In the genomic region with DNA sequence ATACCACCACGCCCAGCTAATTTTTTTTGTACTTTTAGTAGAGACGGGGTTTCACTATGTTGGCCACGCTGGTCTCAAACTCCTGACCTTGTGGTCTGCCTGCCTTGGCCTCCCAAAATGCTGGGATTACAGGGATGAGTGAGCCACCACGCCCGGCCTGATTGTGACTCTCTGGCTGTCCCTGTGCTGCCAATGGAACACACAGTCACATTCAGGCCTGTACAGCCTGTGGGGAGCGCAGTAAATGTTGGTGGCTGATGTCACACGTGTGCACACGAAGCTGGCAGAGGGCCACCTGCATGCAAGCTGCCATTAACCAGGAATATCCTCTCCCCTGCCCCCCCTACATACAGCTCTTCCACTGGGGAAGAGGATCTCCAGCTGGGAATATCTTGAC, we compare ENCODE assay signal across 17 cellular contexts. TPM values are rescaled to one million over a fixed set of nuclear protein-coding genes. Genes with fewer than 3 reads are reported as not detected.
A peak's percentile ranks its signal among the peaks of the same experiment; 100 is the strongest.
DNase-seq lines count a peak whose midpoint lies in the region; ATAC-seq and TF ChIP-seq lines count a peak whose summit lies in the region.
"Had no signal": no experiment of that assay in that cellular context is flagged by ENCODE, and none has a peak within 500 bp of the region (broad histone marks: within the 10 kb centered on the region; RNA-seq: fewer than 3 reads in every experiment).

No MANE protein-coding gene starts in this region.

- peaks cover 56% of the 10 kb centered on the region for H3K27me3 ChIP-seq in upper lobe of right lung

- no peak for ATAC-seq in WTC11
- ATAC-seq in upper lobe of right lung = no peak
- ATAC-seq in stimulated activated naive CD8-positive, alpha-beta T cell treated with anti-CD3 and anti-CD28 coated beads, Interleukin-15, amount 100 ng/mL, for 72 hours = no peak
- ATAC-seq in GM21619 (IDR thresholded peaks at IDR 0.05; ENCODE audit: unreplicated experiment) = no peak

- intact Hi-C loops in upper lobe of right lung (cut with DNase I) = no loop called here

- H3K4me1 ChIP-seq in upper lobe of right lung = peaks cover 22% of the 10 kb centered on the region

- no peak for DNase-seq in activated naive CD4-positive, alpha-beta T cell (lab: John Stamatoyannopoulos, UW)
- DNase-seq in WTC11 (ENCODE audit: low spot score) (no peak), mesenteric fat pad (ENCODE audit: low spot score) (peak; percentile 60), upper lobe of right lung (peak; percentile 46), epidermal melanocyte (ENCODE audit: insufficient read length, low spot score) (no peak)
- DNase-seq in stimulated activated naive CD8-positive, alpha-beta T cell treated with anti-CD3 and anti-CD28 coated beads, Interleukin-15, amount 100 ng/mL, for 72 hours = no peak
- DNase-seq: activated CD4-positive, alpha-beta T cell treated with anti-CD3 and anti-CD28 coated beads for 4 hours; activated CD8-positive, alpha-beta memory T cell treated with anti-CD3 and anti-CD28 coated beads, Interleukin-2, amount 50 U/mL, for 4 hours; activated gamma-delta T cell treated with Interleukin-2 at 50 U/mL for 16 hours; CD4-positive, alpha-beta T cell; DND-41; hippocampal formation; stimulated activated naive CD4-positive, alpha-beta T cell; transverse colon had no signal

- H3K9me3 Mint-ChIP-seq in activated naive CD4-positive, alpha-beta T cell treated with anti-CD3 and anti-CD28 coated beads, Interleukin-2, amount 50 U/mL, for 24 hours = no peaks in the 10 kb centered on the region
- no peaks in the 10 kb centered on the region for H3K9me3 Mint-ChIP-seq in WTC11
- no peaks in the 10 kb centered on the region for H3K9me3 Mint-ChIP-seq in stimulated activated naive CD8-positive, alpha-beta T cell treated with anti-CD3 and anti-CD28 coated beads, Interleukin-15, amount 100 ng/mL, for 72 hours
- H3K9me3 Mint-ChIP-seq: CD4-positive, alpha-beta T cell had no signal

- TF ChIP-seq CTCF in WTC11 (IDR thresholded peaks at IDR 0.05) (no peak), upper lobe of right lung (IDR thresholded peaks at IDR 0.05) (no peak)

- CTCF ChIA-PET in WTC11 (lab: Charles Lee) = no interaction called here

- peaks cover 6% of the 10 kb centered on the region for H3K4me1 Mint-ChIP-seq in activated naive CD4-positive, alpha-beta T cell treated with anti-CD3 and anti-CD28 coated beads, Interleukin-2, amount 50 U/mL, for 24 hours
- peaks cover 24% of the 10 kb centered on the region for H3K4me1 Mint-ChIP-seq in WTC11
- H3K4me1 Mint-ChIP-seq in stimulated activated naive CD8-positive, alpha-beta T cell treated with anti-CD3 and anti-CD28 coated beads, Interleukin-15, amount 100 ng/mL, for 72 hours = peaks cover 43% of the 10 kb centered on the region

- H3K27ac ChIP-seq in upper lobe of right lung = no peak overlapping the region
- H3K27ac ChIP-seq: ascending aorta, transverse colon had no signal

- peaks cover 2% of the 10 kb centered on the region for H3K36me3 Mint-ChIP-seq in activated naive CD4-positive, alpha-beta T cell treated with anti-CD3 and anti-CD28 coated beads, Interleukin-2, amount 50 U/mL, for 24 hours
- no peaks in the 10 kb centered on the region for H3K36me3 Mint-ChIP-seq in WTC11

- H3K27me3 Mint-ChIP-seq in activated naive CD4-positive, alpha-beta T cell treated with anti-CD3 and anti-CD28 coated beads, Interleukin-2, amount 50 U/mL, for 24 hours = peaks cover 41% of the 10 kb centered on the region
- peaks cover 56% of the 10 kb centered on the region for H3K27me3 Mint-ChIP-seq in WTC11 (ENCODE audit: low read depth)
- peaks cover 75% of the 10 kb centered on the region for H3K27me3 Mint-ChIP-seq in stimulated activated naive CD8-positive, alpha-beta T cell treated with anti-CD3 and anti-CD28 coated beads, Interleukin-15, amount 100 ng/mL, for 72 hours

- H3K4me3 ChIP-seq in upper lobe of right lung = no peak overlapping the region
- H3K4me3 ChIP-seq: transverse colon had no signal

- peak overlapping the region; percentile 6 for H3K4me3 Mint-ChIP-seq in activated naive CD4-positive, alpha-beta T cell treated with anti-CD3 and anti-CD28 coated beads, Interleukin-2, amount 50 U/mL, for 24 hours
- peak overlapping the region; percentile 45; the same call in 1 of the 2 replicates for H3K4me3 Mint-ChIP-seq in WTC11
- H3K4me3 Mint-ChIP-seq in stimulated activated naive CD8-positive, alpha-beta T cell treated with anti-CD3 and anti-CD28 coated beads, Interleukin-15, amount 100 ng/mL, for 72 hours = no peak overlapping the region
- H3K4me3 Mint-ChIP-seq: CD4-positive, alpha-beta T cell had no signal

- no peak overlapping the region for H3K27ac Mint-ChIP-seq in activated naive CD4-positive, alpha-beta T cell treated with anti-CD3 and anti-CD28 coated beads, Interleukin-2, amount 50 U/mL, for 24 hours
- no peak overlapping the region for H3K27ac Mint-ChIP-seq in WTC11
- no peak overlapping the region for H3K27ac Mint-ChIP-seq in stimulated activated naive CD8-positive, alpha-beta T cell treated with anti-CD3 and anti-CD28 coated beads, Interleukin-15, amount 100 ng/mL, for 72 hours
- H3K27ac Mint-ChIP-seq: CD4-positive, alpha-beta T cell had no signal

- H3K36me3 ChIP-seq in upper lobe of right lung = no peaks in the 10 kb centered on the region
- H3K36me3 ChIP-seq: ascending aorta, transverse colon had no signal

- no peaks in the 10 kb centered on the region for H3K9me3 ChIP-seq in upper lobe of right lung
- H3K9me3 ChIP-seq: ascending aorta, transverse colon had no signal

- POLR2A ChIA-PET in WTC11 (lab: Charles Lee) = no interaction called here

TF ChIP-seq in WTC11, 78 proteins besides CTCF, POLR2A, EP300 and RAD21:
- TF ChIP-seq ZNF671 (CRISPR knock-in tag; IDR thresholded peaks at IDR 0.05) = no peak
- TF ChIP-seq, protein P1, sequence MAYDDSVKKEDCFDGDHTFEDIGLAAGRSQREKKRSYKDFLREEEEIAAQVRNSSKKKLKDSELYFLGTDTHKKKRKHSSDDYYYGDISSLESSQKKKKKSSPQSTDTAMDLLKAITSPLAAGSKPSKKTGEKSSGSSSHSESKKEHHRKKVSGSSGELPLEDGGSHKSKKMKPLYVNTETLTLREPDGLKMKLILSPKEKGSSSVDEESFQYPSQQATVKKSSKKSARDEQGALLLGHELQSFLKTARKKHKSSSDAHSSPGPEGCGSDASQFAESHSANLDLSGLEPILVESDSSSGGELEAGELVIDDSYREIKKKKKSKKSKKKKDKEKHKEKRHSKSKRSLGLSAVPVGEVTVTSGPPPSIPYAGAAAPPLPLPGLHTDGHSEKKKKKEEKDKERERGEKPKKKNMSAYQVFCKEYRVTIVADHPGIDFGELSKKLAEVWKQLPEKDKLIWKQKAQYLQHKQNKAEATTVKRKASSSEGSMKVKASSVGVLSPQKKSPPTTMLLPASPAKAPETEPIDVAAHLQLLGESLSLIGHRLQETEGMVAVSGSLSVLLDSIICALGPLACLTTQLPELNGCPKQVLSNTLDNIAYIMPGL (CRISPR knock-in tag; IDR thresholded peaks at IDR 0.05) = no peak
- no peak for TF ChIP-seq AR (CRISPR knock-in tag; IDR thresholded peaks at IDR 0.05)

RNA-seq across cellular contexts. Expression of gene POLL, which starts 22.1 kb away (rescaled TPM):
- total RNA-seq in WTC11 (2021) (40.7 to 46.2 TPM (median 41.3 TPM) in 3 replicates), mesenteric fat pad (15.5 TPM), upper lobe of right lung (30.4 TPM)

RNA-seq across cellular contexts. Expression of gene DPCD, which starts 22.2 kb away (rescaled TPM):
- total RNA-seq in WTC11 (2021) = 21.8 to 23.8 TPM (median 22.0 TPM) in 3 replicates
- total RNA-seq in mesenteric fat pad = 5.2 TPM
- 7.2 TPM for total RNA-seq in upper lobe of right lung

Comparison
In these comparisons a context has a peak if more than half of its experiments do, and no peak if none do; other contexts are left out.
1. H3K4me3 Mint-ChIP-seq: peak in activated naive CD4-positive, alpha-beta T cell treated with anti-CD3 and anti-CD28 coated beads, Interleukin-2, amount 50 U/mL, for 24 hours (single experiment) and WTC11 (single experiment); none in stimulated activated naive CD8-positive, alpha-beta T cell treated with anti-CD3 and anti-CD28 coated beads, Interleukin-15, amount 100 ng/mL, for 72 hours (0 of 2).
2. DNase-seq: peak in mesenteric fat pad (single experiment) and upper lobe of right lung (single experiment); none in activated naive CD4-positive, alpha-beta T cell (0 of 4), WTC11 (single experiment), epidermal melanocyte (single experiment) and stimulated activated naive CD8-positive, alpha-beta T cell treated with anti-CD3 and anti-CD28 coated beads, Interleukin-15, amount 100 ng/mL, for 72 hours (0 of 2).